1 cellular context compared by ENCODE assay signal in genomic region chr3:127492426-127492825, GRCh38.
TF ChIP-seq lines count a peak whose summit lies in the region.

No MANE protein-coding gene starts in this region.

TF ChIP-seq in H1, 55 proteins besides CTCF, POLR2A, EP300 and RAD21 (continued from another document):
- TF ChIP-seq CTBP2 (IDR thresholded peaks at IDR 0.05; ENCODE audit: borderline replicate concordance, insufficient read depth, insufficient read length, low read length) (no peak), SP2 (IDR thresholded peaks at IDR 0.05; ENCODE audit: low read length) (no peak), NANOG (IDR thresholded peaks at IDR 0.05; ENCODE audit: insufficient read depth, low read depth, low read length, poor library complexity, severe bottlenecking) (no peak)
